In genomic region chr1:44330935-44331334, GRCh38 we compare ENCODE assay signal across 8 cellular contexts.
"Had no signal": no experiment of that assay in that cellular context is flagged by ENCODE, and none has a peak within 500 bp of the region (broad histone marks: within the 10 kb centered on the region; RNA-seq: fewer than 3 reads in every experiment).

No MANE protein-coding gene starts in this region.

- DNase-seq: GM23248, GOT3, H7, IMR-90, KG1 had no signal

- ATAC-seq: HCT116, K562 had no signal

- H3K9me3 ChIP-seq: HAP-1 had no signal

- H3K27ac ChIP-seq: GM23248 had no signal

- H3K4me3 ChIP-seq: GM23248, HAP-1, K562 had no signal

- H3K9ac ChIP-seq: GM23248 had no signal

- H2AFZ ChIP-seq: GM23248 had no signal
